8 cellular contexts compared by ENCODE assay signal in the genomic region with DNA sequence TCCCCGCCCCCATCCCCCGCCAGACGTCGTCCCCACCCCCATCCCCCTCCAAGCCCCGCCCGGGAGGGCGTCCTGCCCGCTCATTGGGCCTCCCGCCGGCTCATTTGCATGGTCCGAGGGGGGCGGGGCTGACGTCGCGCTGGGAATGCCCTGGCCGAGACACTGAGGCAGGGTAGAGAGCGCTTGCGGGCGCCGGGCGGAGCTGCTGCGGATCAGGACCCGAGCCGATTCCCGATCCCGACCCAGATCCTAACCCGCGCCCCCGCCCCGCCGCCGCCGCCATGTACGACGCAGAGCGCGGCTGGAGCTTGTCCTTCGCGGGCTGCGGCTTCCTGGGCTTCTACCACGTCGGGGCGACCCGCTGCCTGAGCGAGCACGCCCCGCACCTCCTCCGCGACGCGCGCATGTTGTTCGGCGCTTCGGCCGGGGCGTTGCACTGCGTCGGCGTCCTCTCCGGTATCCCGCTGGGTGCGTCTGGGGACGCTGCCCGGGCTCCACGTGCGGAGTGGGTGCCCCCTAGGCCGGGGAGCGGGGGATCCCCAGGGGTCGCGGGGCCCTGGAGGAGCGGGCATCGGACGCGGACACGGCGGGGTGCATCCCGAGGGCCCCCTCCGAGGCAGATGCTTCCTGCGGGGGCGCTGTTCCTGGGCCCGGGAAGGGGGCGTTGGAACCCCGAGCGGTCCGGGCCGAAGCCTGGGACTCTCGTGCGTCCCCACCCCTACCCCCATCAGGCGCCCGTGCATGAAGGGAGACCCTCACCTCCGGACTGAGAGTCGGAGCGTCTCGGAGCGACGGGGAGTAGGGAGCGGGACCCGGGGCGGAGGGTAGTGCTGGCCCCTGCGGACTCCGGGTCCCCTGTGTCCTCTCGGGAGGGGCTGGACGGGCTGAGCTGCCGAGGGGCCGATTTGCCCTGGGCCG. TPM values are rescaled to one million over a fixed set of nuclear protein-coding genes. Genes with fewer than 3 reads are reported as not detected.
DNase-seq lines count a peak whose midpoint lies in the region; ATAC-seq and TF ChIP-seq lines count a peak whose summit lies in the region.

A gene with protein sequence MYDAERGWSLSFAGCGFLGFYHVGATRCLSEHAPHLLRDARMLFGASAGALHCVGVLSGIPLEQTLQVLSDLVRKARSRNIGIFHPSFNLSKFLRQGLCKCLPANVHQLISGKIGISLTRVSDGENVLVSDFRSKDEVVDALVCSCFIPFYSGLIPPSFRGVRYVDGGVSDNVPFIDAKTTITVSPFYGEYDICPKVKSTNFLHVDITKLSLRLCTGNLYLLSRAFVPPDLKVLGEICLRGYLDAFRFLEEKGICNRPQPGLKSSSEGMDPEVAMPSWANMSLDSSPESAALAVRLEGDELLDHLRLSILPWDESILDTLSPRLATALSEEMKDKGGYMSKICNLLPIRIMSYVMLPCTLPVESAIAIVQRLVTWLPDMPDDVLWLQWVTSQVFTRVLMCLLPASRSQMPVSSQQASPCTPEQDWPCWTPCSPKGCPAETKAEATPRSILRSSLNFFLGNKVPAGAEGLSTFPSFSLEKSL (plus strand): TSS at position 175 of the 918 bp plus-strand sequence. CDS start 107 bp downstream, at position 282.

- H3K27me3 ChIP-seq in tibial artery: peaks cover 0 to 72% of the 10 kb centered on the region in 2 donors

- TF ChIP-seq CTCF in tibial artery (IDR thresholded peaks at IDR 0.05): no peak

- H3K9me3 ChIP-seq in tibial artery: no peaks in the 10 kb centered on the region

- H3K4me1 Mint-ChIP-seq in T-helper 2 cell treated with Interferon-gamma antibody and Interleukin-4, amounts not matched to agents 5 μg/mL and 100 μg/mL, for 36 hours (ENCODE audit: low read depth): peaks cover 4% of the 10 kb centered on the region

- peak within 1 kb of the TSS; percentile 46 to 58 for H3K4me3 ChIP-seq in tibial artery

- no peaks in the 10 kb centered on the region for H3K36me3 ChIP-seq in tibial artery

- ATAC-seq in left ventricle myocardium superior (peak; percentile 97), HG02610 (IDR thresholded peaks at IDR 0.05; ENCODE audit: unreplicated experiment) (no peak)

- H3K4me1 ChIP-seq in tibial artery: peaks cover 0 to 25% (median 13%) of the 10 kb centered on the region in 4 donors

- peak within 1 kb of the TSS; percentile 85 for H3K27ac Mint-ChIP-seq in T-helper 2 cell treated with Interferon-gamma antibody and Interleukin-4, amounts not matched to agents 5 μg/mL and 100 μg/mL, for 36 hours

- DNase-seq in G401 (ENCODE audit: low spot score) (peak; percentile 59), NCI-H1105 treated with DMSO at 0.1 percent for 48 hours (lab: John Stamatoyannopoulos, UW) (peak; percentile 70), amygdala (lab: John Stamatoyannopoulos, UW) (peak in 55 of 56 donors; percentile 23 to 93 (median 78)), left ventricle myocardium superior (peak; percentile 95), posterior vena cava (ENCODE audit: low spot score) (peak; percentile 94), tibial artery (peak; percentile 80 to 82)
- peak; percentile 82 for DNase-seq in T-helper 2 cell treated with Interferon-gamma antibody and Interleukin-4, amounts not matched to agents 5 μg/mL and 100 μg/mL, for 36 hours (ENCODE audit: low spot score)

- peaks cover 27% of the 10 kb centered on the region for H3K27me3 Mint-ChIP-seq in T-helper 2 cell treated with Interferon-gamma antibody and Interleukin-4, amounts not matched to agents 5 μg/mL and 100 μg/mL, for 36 hours (ENCODE audit: low read depth)

- H3K27ac ChIP-seq in tibial artery: no peak within 1 kb of the TSS

- intact Hi-C loops in left ventricle myocardium superior (cut with micrococcal nuclease) (no loop called here), posterior vena cava (cut with DNase I) (no loop called here), tibial artery (cut with DNase I; ENCODE audit: low total_unique reads) (no loop called here)

- in situ Hi-C loops in G401 (cut with HindIII; ENCODE audit: low sequenced_read_pairs): no loop called here

- peak within 1 kb of the TSS; percentile 92 for H3K4me3 Mint-ChIP-seq in T-helper 2 cell treated with Interferon-gamma antibody and Interleukin-4, amounts not matched to agents 5 μg/mL and 100 μg/mL, for 36 hours

- H3K9me3 Mint-ChIP-seq in T-helper 2 cell treated with Interferon-gamma antibody and Interleukin-4, amounts not matched to agents 5 μg/mL and 100 μg/mL, for 36 hours: no peaks in the 10 kb centered on the region

- no peaks in the 10 kb centered on the region for H3K36me3 Mint-ChIP-seq in T-helper 2 cell treated with Interferon-gamma antibody and Interleukin-4, amounts not matched to agents 5 μg/mL and 100 μg/mL, for 36 hours (ENCODE audit: low read depth)

RNA-seq across cellular contexts. Expression of the gene that starts here (rescaled TPM):
- total RNA-seq in G401 (2014; rRNA removed; shearing (Covaris generic)): 3.8 and 6.5 TPM in 2 replicates
- total RNA-seq in left ventricle myocardium superior (0.25 TPM), posterior vena cava (under 1 TPM in 1 of 2 donors, not detected in 1; 0.51 TPM)

Comparison
In these comparisons a context has a peak if more than half of its experiments do, and no peak if none do; other contexts are left out.
1. Peak in DNase-seq and ATAC-seq in left ventricle myocardium superior; RNA of the gene not detected or under 1 TPM.
2. Peak in DNase-seq in posterior vena cava; RNA of the gene not detected or under 1 TPM.